In the genomic region with DNA sequence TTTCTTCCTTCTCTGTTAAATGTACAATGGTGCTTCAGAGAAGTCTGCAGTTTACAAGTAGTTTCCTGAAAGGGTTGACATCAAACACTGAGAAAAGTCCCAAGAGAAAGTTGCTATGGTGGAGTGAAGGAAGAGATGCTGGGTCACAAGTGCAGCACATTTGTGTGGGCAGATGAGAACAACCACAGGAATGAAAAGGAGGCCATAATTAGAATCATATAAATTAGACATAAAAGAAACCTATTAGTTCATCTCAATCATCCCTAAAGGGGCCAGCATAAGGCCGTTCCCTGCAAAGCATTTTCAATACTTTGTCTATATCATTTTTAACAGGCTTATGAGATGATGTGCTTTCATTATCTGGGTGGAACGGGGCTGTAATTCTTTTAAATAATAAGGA, we compare ENCODE assay signal across 31 cellular contexts.
A peak's percentile ranks its signal among the peaks of the same experiment; 100 is the strongest.
DNase-seq lines count a peak whose midpoint lies in the region; TF ChIP-seq lines count a peak whose summit lies in the region.
"Had no signal": no experiment of that assay in that cellular context is flagged by ENCODE, and none has a peak within 500 bp of the region (broad histone marks: within the 10 kb centered on the region; RNA-seq: fewer than 3 reads in every experiment).

No MANE protein-coding gene starts in this region.

- H3K4me3 Mint-ChIP-seq in nephron progenitor cell = no peak overlapping the region
- H3K4me3 Mint-ChIP-seq: activated CD8-positive, alpha-beta memory T cell treated with anti-CD3 and anti-CD28 coated beads, Interleukin-2, amount 10 ng/mL, durations not matched to agents 7 days and 5 days; activated naive CD8-positive, alpha-beta T cell treated with anti-CD3 and anti-CD28 coated beads, Interleukin-2, amount 10 ng/mL, durations not matched to agents 7 days and 5 days; activated T-cell treated with anti-CD3 and anti-CD28 coated beads, Interleukin-2, amount 50 U/mL, for 4 hours; brain; naive thymus-derived CD8-positive, alpha-beta T cell had no signal

- H3K4me2 ChIP-seq in GM23248 (ENCODE audit: unreplicated experiment) = no peak overlapping the region
- H3K4me2 ChIP-seq: A549 had no signal

- in situ Hi-C loops in GM23248 (cut with MboI) = no loop called here

- no peak overlapping the region for H3K9ac ChIP-seq in GM23248

- H3K4me3 ChIP-seq in GM23248 (no peak overlapping the region), foreskin fibroblast (ENCODE audit: low read depth in 1 of 2, low read length in 2 of 2) (no peak overlapping the region)
- H3K4me3 ChIP-seq: A549, HAP-1, sigmoid colon, tibial artery, vagina had no signal

- 5 to 17% methylated on average over 2 of the region's 2 CpGs for WGBS in GM23248 (ENCODE audit: low coverage in 1 of 2, low lambda C conversion rate in 2 of 2, missing lambda C conversion rate in 2 of 2), 2 experiments

- H3K27ac Mint-ChIP-seq in nephron progenitor cell = no peak overlapping the region
- H3K27ac Mint-ChIP-seq: activated CD8-positive, alpha-beta memory T cell treated with anti-CD3 and anti-CD28 coated beads, Interleukin-2, amount 10 ng/mL, durations not matched to agents 7 days and 5 days; activated naive CD8-positive, alpha-beta T cell treated with anti-CD3 and anti-CD28 coated beads, Interleukin-2, amount 10 ng/mL, durations not matched to agents 7 days and 5 days; naive thymus-derived CD8-positive, alpha-beta T cell had no signal

- H3K4me1 ChIP-seq in GM23248 (ENCODE audit: insufficient read depth) = no peaks in the 10 kb centered on the region
- H3K4me1 ChIP-seq: A549, Caco-2, HAP-1, sigmoid colon, tibial artery, vagina had no signal

- no peaks in the 10 kb centered on the region for H3K4me1 Mint-ChIP-seq in nephron progenitor cell

- H3K36me3 Mint-ChIP-seq in nephron progenitor cell (ENCODE audit: low read depth) = no peaks in the 10 kb centered on the region
- H3K36me3 Mint-ChIP-seq: activated CD8-positive, alpha-beta memory T cell treated with anti-CD3 and anti-CD28 coated beads, Interleukin-2, amount 10 ng/mL, durations not matched to agents 7 days and 5 days; brain; naive thymus-derived CD8-positive, alpha-beta T cell had no signal

- no peaks in the 10 kb centered on the region for H3K9me3 ChIP-seq in GM23248 (ENCODE audit: low read depth)
- H3K9me3 ChIP-seq: HAP-1, sigmoid colon, tibial artery, vagina had no signal

- peaks cover 23% of the 10 kb centered on the region for H3K9me3 Mint-ChIP-seq in nephron progenitor cell

- TF ChIP-seq CTCF in foreskin fibroblast (IDR thresholded peaks at IDR 0.05; ENCODE audit: low read depth, low read length) (no peak), nephron progenitor cell (IDR thresholded peaks at IDR 0.05) (no peak)

- H3K27me3 ChIP-seq in GM23248 (replicated peaks; ENCODE audit: insufficient read depth) = peaks cover 19% of the 10 kb centered on the region
- H3K27me3 ChIP-seq: sigmoid colon, tibial artery, vagina had no signal

- no peaks in the 10 kb centered on the region for H3F3A ChIP-seq in GM23248 (ENCODE audit: insufficient read depth)

- H3K79me2 ChIP-seq in GM23248 (ENCODE audit: insufficient read depth) = no peaks in the 10 kb centered on the region

- peaks cover 10% of the 10 kb centered on the region for H3K27me3 Mint-ChIP-seq in nephron progenitor cell (ENCODE audit: low read depth, poor library complexity)
- H3K27me3 Mint-ChIP-seq: activated naive CD8-positive, alpha-beta T cell treated with anti-CD3 and anti-CD28 coated beads, Interleukin-2, amount 10 ng/mL, durations not matched to agents 7 days and 5 days had no signal

- no peaks in the 10 kb centered on the region for H3K9me2 ChIP-seq in GM23248 (ENCODE audit: insufficient read depth)

- H3K27ac ChIP-seq in GM23248 = no peak overlapping the region
- H3K27ac ChIP-seq: A549, sigmoid colon, tibial artery, vagina had no signal

- no peaks in the 10 kb centered on the region for H3K36me3 ChIP-seq in GM23248 (ENCODE audit: low read depth)
- H3K36me3 ChIP-seq: HAP-1, sigmoid colon, tibial artery, vagina had no signal

- H2AFZ ChIP-seq in GM23248 = no peak overlapping the region

- H4K20me1 ChIP-seq in GM23248 (ENCODE audit: insufficient read depth) = no peaks in the 10 kb centered on the region

- DNase-seq in AG08395 (ENCODE audit: low spot score) (peak; percentile 21), GM23248 (peak; percentile 16), astrocyte of the hippocampus (ENCODE audit: low read depth, low spot score) (peak; percentile 54), foreskin fibroblast (peak; percentile 62 to 78), CD1c-positive myeloid dendritic cell (ENCODE audit: extremely low spot score) (no peak), nephron progenitor cell (no peak), hepatic stellate cell (ENCODE audit: low spot score) (no peak), midbrain (lab: John Stamatoyannopoulos, UW) (no peak)
- DNase-seq: activated CD4-positive, alpha-beta T cell treated with anti-CD3 and anti-CD28 coated beads, Interleukin-2, amount 50 U/mL, for 4 hours; activated CD8-positive, alpha-beta memory T cell treated with anti-CD3 and anti-CD28 coated beads, Interleukin-2, amount 10 ng/mL, durations not matched to agents 7 days and 5 days; activated gamma-delta T cell treated with Interleukin-2 at 50 U/mL for 16 hours; activated naive CD8-positive, alpha-beta T cell treated with anti-CD3 and anti-CD28 coated beads, Interleukin-2, amount 10 ng/mL, durations not matched to agents 7 days and 5 days; activated T-cell treated with anti-CD3 and anti-CD28 coated beads, Interleukin-2, amount 50 U/mL, for 4 hours; C1 segment of cervical spinal cord; Caco-2; DMS79; kidney; naive thymus-derived CD8-positive, alpha-beta T cell; NCI-H1436 treated with DMSO at 0.1 percent for 48 hours; NCI-H226; NCI-H69; occipital lobe; PC-3; sigmoid colon; stimulated activated CD4-positive, alpha-beta T cell treated with anti-CD3 and anti-CD28 coated beads, Interleukin-4, amount 100 ng/mL, for 24 hours; T-helper 2 cell; tibial artery had no signal

Comparison
In these comparisons a context has a peak if more than half of its experiments do, and no peak if none do; other contexts are left out.
1. DNase-seq: peak in AG08395 (single experiment), GM23248 (single experiment), astrocyte of the hippocampus (single experiment) and foreskin fibroblast (2 of 2); none in CD1c-positive myeloid dendritic cell (single experiment), nephron progenitor cell (single experiment), hepatic stellate cell (single experiment) and midbrain (single experiment).